Comparison of ENCODE assay signal across 8 cellular contexts in the genomic region with DNA sequence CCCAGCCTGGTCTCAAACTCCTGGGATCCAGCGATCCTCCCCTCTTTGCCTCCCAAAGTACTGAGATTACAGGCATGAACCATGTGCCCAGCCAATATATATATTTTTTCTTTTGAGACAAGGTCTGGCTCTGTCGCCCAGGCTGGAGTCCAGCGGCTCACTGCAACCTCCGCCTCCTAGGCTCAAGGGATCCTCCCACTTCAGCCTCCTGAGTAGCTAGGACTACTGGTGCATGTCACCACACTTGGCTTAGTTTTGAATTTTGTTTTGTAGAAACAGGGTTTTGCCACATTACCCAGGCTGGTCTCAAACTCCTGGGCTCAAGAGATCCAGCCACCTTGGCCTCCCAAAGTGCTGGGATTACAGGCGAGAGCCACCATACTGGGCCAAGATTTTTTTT.
DNase-seq lines count a peak whose midpoint lies in the region; ATAC-seq, FAIRE-seq and TF ChIP-seq lines count a peak whose summit lies in the region.
"Not testable (repeated sequence)": the region's sequence is repeated elsewhere in the genome, so short reads cannot be mapped to it uniquely, and the experiment has no call there.

No MANE protein-coding gene starts in this region.

- not testable (repeated sequence) for H3K9me3 Mint-ChIP-seq in WTC11; astrocyte (ENCODE audit: unreplicated experiment); neural progenitor cell

- H3K9me3 ChIP-seq in DOHH2 (ENCODE audit: control insufficient read depth, insufficient read depth, low read length); astrocyte (ENCODE audit: insufficient read depth, low read depth, low read length); left ventricle myocardium inferior (replicated peaks); neural progenitor cell (ENCODE audit: low read depth); thyroid gland: not testable (repeated sequence)

- CTCF ChIA-PET in WTC11 (lab: Charles Lee): not testable (repeated sequence)

- not testable (repeated sequence) for H3K27me3 ChIP-seq in DOHH2 (ENCODE audit: control insufficient read depth, low read length); astrocyte (ENCODE audit: insufficient read depth, low read length); thyroid gland
- H3K27me3 ChIP-seq in left ventricle myocardium inferior (ENCODE audit: low read depth): peaks cover 31% of the 10 kb centered on the region
- H3K27me3 ChIP-seq in neural progenitor cell: peaks cover 41% of the 10 kb centered on the region

- POLR2A ChIA-PET in WTC11 (lab: Charles Lee): not testable (repeated sequence)

- H3K9ac ChIP-seq in astrocyte (ENCODE audit: low read length): peak overlapping the region; percentile 52
- not testable (repeated sequence) for H3K9ac ChIP-seq in neural progenitor cell

- H3K27ac ChIP-seq in DOHH2 (ENCODE audit: low read depth, low read length); astrocyte (ENCODE audit: low read depth, low read length); neural progenitor cell: not testable (repeated sequence)
- peak overlapping the region; percentile 72 for H3K27ac ChIP-seq in left ventricle myocardium inferior (replicated peaks)
- H3K27ac ChIP-seq in thyroid gland: peak overlapping the region in 2 of 3 donors; percentile 73 to 81

- TF ChIP-seq CTCF in DOHH2 (IDR thresholded peaks at IDR 0.05; ENCODE audit: low read depth, low read length, poor library complexity, severe bottlenecking); WTC11 (IDR thresholded peaks at IDR 0.05); astrocyte (IDR thresholded peaks at IDR 0.05; ENCODE audit: insufficient read depth, low read depth, low read length); left ventricle myocardium inferior (IDR thresholded peaks at IDR 0.05; ENCODE audit: borderline replicate concordance); neural progenitor cell (IDR thresholded peaks at IDR 0.05); thyroid gland (IDR thresholded peaks at IDR 0.05): not testable (repeated sequence)

- H3K79me2 ChIP-seq in DOHH2 (ENCODE audit: control insufficient read depth, low read length); astrocyte (ENCODE audit: insufficient read depth, low read length); neural progenitor cell (ENCODE audit: low read depth): not testable (repeated sequence)

- not testable (repeated sequence) for DNase-seq in WTC11 (ENCODE audit: low spot score); astrocyte (ENCODE audit: low read depth); left ventricle myocardium inferior; neural progenitor cell (ENCODE audit: low spot score)
- peak in 1 of 2 donors; percentile 8 for DNase-seq in thyroid gland

- H2AFZ ChIP-seq in astrocyte (ENCODE audit: low read depth, low read length) (peak overlapping the region; percentile 72), neural progenitor cell (replicated peaks) (peak overlapping the region; percentile 59)

- H3K4me2 ChIP-seq in DOHH2 (ENCODE audit: low read length) (peak overlapping the region; percentile 57), astrocyte (ENCODE audit: low read length) (peak overlapping the region; percentile 85), neural progenitor cell (peak overlapping the region; percentile 82)

- peaks cover 16% of the 10 kb centered on the region for H3K27me3 Mint-ChIP-seq in WTC11 (ENCODE audit: low read depth)
- not testable (repeated sequence) for H3K27me3 Mint-ChIP-seq in astrocyte (ENCODE audit: low read depth, unreplicated experiment); neural progenitor cell (ENCODE audit: insufficient read depth, low read depth)

- H3K4me1 Mint-ChIP-seq in WTC11; astrocyte (ENCODE audit: low read depth, unreplicated experiment); neural progenitor cell: not testable (repeated sequence)

- H4K20me1 ChIP-seq in DOHH2 (ENCODE audit: control insufficient read depth, insufficient read depth, low read depth, low read length); astrocyte (ENCODE audit: insufficient read depth, low read length); neural progenitor cell (ENCODE audit: low read depth): not testable (repeated sequence)

- TF ChIP-seq POLR2A in thyroid gland (IDR thresholded peaks at IDR 0.05): not testable (repeated sequence)

- WGBS in thyroid gland, 2 donors: 89 to 94% methylated on average over 5 of the region's 5 CpGs

- FAIRE-seq in astrocyte (lab: Jason Lieb, UNC): not testable (repeated sequence)

- not testable (repeated sequence) for H3K27ac Mint-ChIP-seq in WTC11; astrocyte (ENCODE audit: unreplicated experiment); neural progenitor cell

- not testable (repeated sequence) for H3K36me3 Mint-ChIP-seq in WTC11; astrocyte (ENCODE audit: low read depth, unreplicated experiment); neural progenitor cell

- ATAC-seq in GM21723 (IDR thresholded peaks at IDR 0.05; ENCODE audit: unreplicated experiment) (peak; percentile 19), HG03571 (IDR thresholded peaks at IDR 0.05; ENCODE audit: unreplicated experiment) (peak; percentile 6)
- ATAC-seq in WTC11: not testable (repeated sequence)

- not testable (repeated sequence) for H3K9me2 ChIP-seq in DOHH2 (replicated peaks; ENCODE audit: control insufficient read depth, low read length)

- not testable (repeated sequence) for H3K36me3 ChIP-seq in DOHH2 (ENCODE audit: control insufficient read depth, low read length); astrocyte (ENCODE audit: insufficient read depth, low read length); left ventricle myocardium inferior; neural progenitor cell; thyroid gland

- H3K4me3 Mint-ChIP-seq in WTC11: peak overlapping the region; percentile 59
- not testable (repeated sequence) for H3K4me3 Mint-ChIP-seq in astrocyte (ENCODE audit: unreplicated experiment); neural progenitor cell

- H3K4me3 ChIP-seq in DOHH2 (ENCODE audit: low read length) (peak overlapping the region; percentile 53), astrocyte (ENCODE audit: insufficient read depth, low read depth, low read length) (peak overlapping the region; percentile 52), left ventricle myocardium inferior (peak overlapping the region; percentile 63), neural progenitor cell (peak overlapping the region; percentile 51)
- not testable (repeated sequence) for H3K4me3 ChIP-seq in thyroid gland (replicated peaks in 1 of 3)

- intact Hi-C loops in left ventricle myocardium inferior (cut with micrococcal nuclease); thyroid gland (cut with DNase I): not testable (repeated sequence)

- H3K4me1 ChIP-seq in DOHH2 (ENCODE audit: control insufficient read depth, low read length): peaks cover 14% of the 10 kb centered on the region
- H3K4me1 ChIP-seq in astrocyte (ENCODE audit: insufficient read depth, low read length); neural progenitor cell; thyroid gland: not testable (repeated sequence)
- H3K4me1 ChIP-seq in left ventricle myocardium inferior: peaks cover 14% of the 10 kb centered on the region

- H3F3A ChIP-seq in DOHH2 (ENCODE audit: control insufficient read depth, insufficient read depth); neural progenitor cell (ENCODE audit: low read depth): not testable (repeated sequence)
